23 cellular contexts compared by ENCODE assay signal in genomic region chr4:17704020-17704657, GRCh38.
"Had no signal": no experiment of that assay in that cellular context is flagged by ENCODE, and none has a peak within 500 bp of the region (broad histone marks: within the 10 kb centered on the region; RNA-seq: fewer than 3 reads in every experiment).

No MANE protein-coding gene starts in this region.

- H3K4me1 ChIP-seq: left ventricle myocardium inferior, sigmoid colon, uterus had no signal

- FAIRE-seq: bronchial epithelial cell, colon, small intestine, TTC549 had no signal

- H3K27ac ChIP-seq: gastrocnemius medialis, left ventricle myocardium inferior, neutrophil, sigmoid colon, uterus had no signal

- H3K4me3 ChIP-seq: gastrocnemius medialis, left ventricle myocardium inferior, lung, sigmoid colon, uterus had no signal

- H3K27me3 ChIP-seq: gastrocnemius medialis, neutrophil, sigmoid colon, uterus had no signal

- H3K36me3 ChIP-seq: gastrocnemius medialis, left ventricle myocardium inferior, neutrophil, sigmoid colon, uterus had no signal

- DNase-seq: activated CD4-positive, alpha-beta memory T cell treated with anti-CD3 and anti-CD28 coated beads, Interleukin-2, amount 10 ng/mL, durations not matched to agents 7 days and 5 days; activated CD4-positive, alpha-beta T cell treated with anti-CD3 and anti-CD28 coated beads, Interleukin-2, amount 10 ng/mL, durations not matched to agents 24 days and 14 days; activated CD4-positive, CD25-positive, alpha-beta regulatory T cell treated with anti-CD3 and anti-CD28 coated beads, Interleukin-2, amount 50 U/mL, for 72 hours; activated T-cell treated with anti-CD3 and anti-CD28 coated beads, Interleukin-2, amount 50 U/mL, for 4 hours; effector CD8-positive, alpha-beta T cell; gastrocnemius medialis; hippocampal formation; immature natural killer cell; left ventricle myocardium inferior; mesendoderm; retina; sigmoid colon; small intestine; stimulated activated CD4-positive, alpha-beta T cell treated with anti-CD3 and anti-CD28 coated beads, Interleukin-4, amount 100 ng/mL, for 24 hours; uterus had no signal

- H3K9me3 ChIP-seq: gastrocnemius medialis, neutrophil, sigmoid colon, uterus had no signal

- ATAC-seq: activated naive CD4-positive, alpha-beta T cell treated with anti-CD3 and anti-CD28 coated beads, Interleukin-2, amount 50 U/mL, for 72 hours; activated T-cell treated with anti-CD3 and anti-CD28 coated beads, Interleukin-2, amount 50 U/mL, for 4 hours; activated T-helper 17 cell treated with anti-CD3 and anti-CD28 coated beads, Interleukin-2, amount 50 U/mL, for 72 hours; gastrocnemius medialis; stimulated activated effector memory CD8-positive, alpha-beta T cell treated with anti-CD3 and anti-CD28 coated beads, Interleukin-12 subunit alpha, Interleukin-12 subunit beta, amount 100 ng/mL, for 72 hours had no signal
